In genomic region chr16:28924399-28924761, GRCh38 we compare ENCODE assay signal across 8 cellular contexts. TPM values are rescaled to one million over a fixed set of nuclear protein-coding genes. Genes with fewer than 3 reads are reported as not detected.
DNase-seq lines count a peak whose midpoint lies in the region; TF ChIP-seq lines count a peak whose summit lies in the region.

No MANE protein-coding gene starts in this region.

- peaks cover 5% of the 10 kb centered on the region for H3K36me3 Mint-ChIP-seq in activated naive CD4-positive, alpha-beta T cell treated with anti-CD3 and anti-CD28 coated beads for 36 hours (ENCODE audit: low read depth)
- peaks cover 17% of the 10 kb centered on the region for H3K36me3 Mint-ChIP-seq in activated T-helper 2 cell treated with anti-CD3 and anti-CD28 coated beads, Interferon-gamma antibody, Interleukin-2, Interleukin-4, amounts not matched to agents 10 μg/mL and 5 μg/mL and 100 μg/mL, durations not matched to agents 14 hours and 24 hours and 36 hours (ENCODE audit: low read depth)

- H3K27ac ChIP-seq in tibial nerve: peak overlapping the region; percentile 86 to 97 (median 94)

- peak overlapping the region; percentile 91 for H3K4me3 ChIP-seq in kidney epithelial cell (ENCODE audit: low read depth, low read length)
- H3K4me3 ChIP-seq in tibial nerve: peak overlapping the region; percentile 69 to 85 (median 82)

- H3K4me1 Mint-ChIP-seq in activated naive CD4-positive, alpha-beta T cell treated with anti-CD3 and anti-CD28 coated beads for 36 hours (ENCODE audit: low read depth): peaks cover 18% of the 10 kb centered on the region
- peaks cover 11% of the 10 kb centered on the region for H3K4me1 Mint-ChIP-seq in activated T-helper 2 cell treated with anti-CD3 and anti-CD28 coated beads, Interferon-gamma antibody, Interleukin-2, Interleukin-4, amounts not matched to agents 10 μg/mL and 5 μg/mL and 100 μg/mL, durations not matched to agents 14 hours and 24 hours and 36 hours (ENCODE audit: low read depth)

- TF ChIP-seq CTCF in kidney epithelial cell (IDR thresholded peaks at IDR 0.05; ENCODE audit: insufficient read depth, low read length, poor library complexity, severe bottlenecking): no peak
- no peak for TF ChIP-seq CTCF in tibial nerve (IDR thresholded peaks at IDR 0.05)

- no peaks in the 10 kb centered on the region for H3K27me3 Mint-ChIP-seq in activated naive CD4-positive, alpha-beta T cell treated with anti-CD3 and anti-CD28 coated beads for 36 hours (ENCODE audit: low read depth)
- H3K27me3 Mint-ChIP-seq in activated T-helper 2 cell treated with anti-CD3 and anti-CD28 coated beads, Interferon-gamma antibody, Interleukin-2, Interleukin-4, amounts not matched to agents 10 μg/mL and 5 μg/mL and 100 μg/mL, durations not matched to agents 14 hours and 24 hours and 36 hours (ENCODE audit: low read depth): no peaks in the 10 kb centered on the region

- TF ChIP-seq EP300 in tibial nerve (IDR thresholded peaks at IDR 0.05): no peak

- H3K9me3 Mint-ChIP-seq in activated naive CD4-positive, alpha-beta T cell treated with anti-CD3 and anti-CD28 coated beads for 36 hours: no peaks in the 10 kb centered on the region
- H3K9me3 Mint-ChIP-seq in activated T-helper 2 cell treated with anti-CD3 and anti-CD28 coated beads, Interferon-gamma antibody, Interleukin-2, Interleukin-4, amounts not matched to agents 10 μg/mL and 5 μg/mL and 100 μg/mL, durations not matched to agents 14 hours and 24 hours and 36 hours: no peaks in the 10 kb centered on the region

- peak overlapping the region; percentile 97 for H3K4me3 Mint-ChIP-seq in activated naive CD4-positive, alpha-beta T cell treated with anti-CD3 and anti-CD28 coated beads for 36 hours
- H3K4me3 Mint-ChIP-seq in activated T-helper 2 cell treated with anti-CD3 and anti-CD28 coated beads, Interferon-gamma antibody, Interleukin-2, Interleukin-4, amounts not matched to agents 10 μg/mL and 5 μg/mL and 100 μg/mL, durations not matched to agents 14 hours and 24 hours and 36 hours (ENCODE audit: low read depth): peak overlapping the region; percentile 95

- H3K36me3 ChIP-seq in kidney epithelial cell (ENCODE audit: control insufficient read depth, insufficient read depth, low read length) (no peaks in the 10 kb centered on the region), tibial nerve (peaks cover 0 to 11% (median 0%) of the 10 kb centered on the region in 3 donors)

- peaks cover 0 to 13% (median 3%) of the 10 kb centered on the region in 4 donors for H3K4me1 ChIP-seq in tibial nerve

- intact Hi-C loops in activated naive CD4-positive, alpha-beta T cell treated with anti-CD3 and anti-CD28 coated beads for 36 hours (cut with micrococcal nuclease): loop anchor here (1.0 to 2.0 kb wide), 2 partner anchors 44 to 61 kb away; partner anchors contain the start of gene SH2B1
- intact Hi-C loops in activated T-helper 2 cell treated with anti-CD3 and anti-CD28 coated beads, Interferon-gamma antibody, Interleukin-2, Interleukin-4, amounts not matched to agents 10 μg/mL and 5 μg/mL and 100 μg/mL, durations not matched to agents 14 hours and 24 hours and 36 hours (cut with micrococcal nuclease): loop anchor here (2.0 kb wide), 1 partner anchor 26 kb away; the partner anchor contains the start of gene NFATC2IP

- no peak for DNase-seq in activated naive CD4-positive, alpha-beta T cell treated with anti-CD3 and anti-CD28 coated beads for 36 hours
- DNase-seq in activated naive CD4-positive, alpha-beta T cell treated with anti-CD3 and anti-CD28 coated beads, Interleukin-2, amount 50 U/mL, for 16 hours: no peak
- no peak for DNase-seq in activated T-helper 2 cell treated with anti-CD3 and anti-CD28 coated beads, Interferon-gamma antibody, Interleukin-2, Interleukin-4, amounts not matched to agents 10 μg/mL and 5 μg/mL and 100 μg/mL, durations not matched to agents 14 hours and 24 hours and 36 hours (ENCODE audit: low spot score)
- DNase-seq in kidney epithelial cell (ENCODE audit: low read depth) (no peak), tibial nerve (ENCODE audit: low spot score in 2 of 2) (no peak), A172 (ENCODE audit: low spot score) (no peak), HUDEP-2 (lab: John Stamatoyannopoulos, UW; ENCODE audit: unreplicated experiment in 76 of 76) (no peak)
- DNase-seq in NK-92 treated with Interleukin-12 subunit alpha and Interleukin-12 subunit beta, amount 100 ng/mL, for 24 hours (lab: John Stamatoyannopoulos, UW): no peak

- WGBS in tibial nerve, 2 donors: 30 to 33% methylated on average over 14 to 15 of the region's 15 CpGs

- CTCF ChIA-PET in activated naive CD4-positive, alpha-beta T cell treated with anti-CD3 and anti-CD28 coated beads for 36 hours (lab: Charles Lee): interaction anchor here (2.2 kb wide), 1 partner anchor 21 kb away, joined by 10 read pairs; no protein-coding TSS in a partner anchor

- no peak for TF ChIP-seq POLR2A in tibial nerve (IDR thresholded peaks at IDR 0.05)

- H3K27ac Mint-ChIP-seq in activated naive CD4-positive, alpha-beta T cell treated with anti-CD3 and anti-CD28 coated beads for 36 hours: peak overlapping the region; percentile 99
- H3K27ac Mint-ChIP-seq in activated T-helper 2 cell treated with anti-CD3 and anti-CD28 coated beads, Interferon-gamma antibody, Interleukin-2, Interleukin-4, amounts not matched to agents 10 μg/mL and 5 μg/mL and 100 μg/mL, durations not matched to agents 14 hours and 24 hours and 36 hours: peak overlapping the region; percentile 99

- H3K27me3 ChIP-seq in kidney epithelial cell (ENCODE audit: control insufficient read depth, insufficient read depth, low read length): no peaks in the 10 kb centered on the region
- H3K27me3 ChIP-seq in tibial nerve: no peaks in the 10 kb centered on the region

- H3K9me3 ChIP-seq in tibial nerve: no peaks in the 10 kb centered on the region

RNA-seq across cellular contexts. Expression of gene RABEP2, which starts 0.7 kb away (rescaled TPM):
- 10 to 100 TPM; 11.6 to 14.0 TPM for total RNA-seq in activated naive CD4-positive, alpha-beta T cell treated with anti-CD3 and anti-CD28 coated beads for 36 hours
- 20.6 and 24.2 TPM in 2 replicates for total RNA-seq in activated T-helper 2 cell treated with anti-CD3 and anti-CD28 coated beads, Interferon-gamma antibody, Interleukin-2, Interleukin-4, amounts not matched to agents 10 μg/mL and 5 μg/mL and 100 μg/mL, durations not matched to agents 14 hours and 24 hours and 36 hours
- total RNA-seq in kidney epithelial cell (38.3 and 44.6 TPM in 2 replicates), tibial nerve (10 to 100 TPM; 30.3 to 57.0 (median 32.4) TPM)
- total RNA-seq in A172 (2014; rRNA removed; shearing (Covaris generic)): 46.0 and 64.3 TPM in 2 replicates

RNA-seq across cellular contexts. Expression of gene CD19, which starts 7.4 kb away (rescaled TPM):
- total RNA-seq in activated naive CD4-positive, alpha-beta T cell treated with anti-CD3 and anti-CD28 coated beads for 36 hours: under 1 TPM; 0.19 to 0.22 TPM
- total RNA-seq in activated T-helper 2 cell treated with anti-CD3 and anti-CD28 coated beads, Interferon-gamma antibody, Interleukin-2, Interleukin-4, amounts not matched to agents 10 μg/mL and 5 μg/mL and 100 μg/mL, durations not matched to agents 14 hours and 24 hours and 36 hours: 0.18 and 0.23 TPM in 2 replicates
- 0.14 TPM in 1 of 2 replicates, not detected in the other for total RNA-seq in kidney epithelial cell
- total RNA-seq in tibial nerve: 1 to 10 TPM in 1 of 4 donors, under 1 TPM in 1, not detected in 2; 0.59 to 1.3 TPM
- total RNA-seq in A172 (2014; rRNA removed; shearing (Covaris generic)): not detected in 2 replicates

RNA-seq across cellular contexts. Expression of gene NFATC2IP, which starts 26.4 kb away (rescaled TPM):
- total RNA-seq in activated naive CD4-positive, alpha-beta T cell treated with anti-CD3 and anti-CD28 coated beads for 36 hours: 10 to 100 TPM; 55.5 to 58.9 TPM
- 98.3 and 106 TPM in 2 replicates for total RNA-seq in activated T-helper 2 cell treated with anti-CD3 and anti-CD28 coated beads, Interferon-gamma antibody, Interleukin-2, Interleukin-4, amounts not matched to agents 10 μg/mL and 5 μg/mL and 100 μg/mL, durations not matched to agents 14 hours and 24 hours and 36 hours
- total RNA-seq in kidney epithelial cell: 18.4 and 20.8 TPM in 2 replicates
- total RNA-seq in tibial nerve: 10 to 100 TPM; 32.1 to 34.5 (median 34.0) TPM
- total RNA-seq in A172 (2014; rRNA removed; shearing (Covaris generic)): 27.2 and 28.1 TPM in 2 replicates

RNA-seq across cellular contexts. Expression of gene ATP2A1, which starts 46.1 kb away (rescaled TPM):
- 1 to 10 TPM; 4.2 to 5.3 TPM for total RNA-seq in activated naive CD4-positive, alpha-beta T cell treated with anti-CD3 and anti-CD28 coated beads for 36 hours
- 1.8 and 3.1 TPM in 2 replicates for total RNA-seq in activated T-helper 2 cell treated with anti-CD3 and anti-CD28 coated beads, Interferon-gamma antibody, Interleukin-2, Interleukin-4, amounts not matched to agents 10 μg/mL and 5 μg/mL and 100 μg/mL, durations not matched to agents 14 hours and 24 hours and 36 hours
- total RNA-seq in kidney epithelial cell: 0.17 and 0.48 TPM in 2 replicates
- total RNA-seq in tibial nerve: under 1 TPM; 0.20 to 0.90 (median 0.21) TPM
- 0.14 and 1.1 TPM in 2 replicates for total RNA-seq in A172 (2014; rRNA removed; shearing (Covaris generic))

RNA-seq across cellular contexts. Expression of gene SPNS1, which starts 50.2 kb away (rescaled TPM):
- 10 to 100 TPM; 10.3 to 10.5 TPM for total RNA-seq in activated naive CD4-positive, alpha-beta T cell treated with anti-CD3 and anti-CD28 coated beads for 36 hours
- total RNA-seq in activated T-helper 2 cell treated with anti-CD3 and anti-CD28 coated beads, Interferon-gamma antibody, Interleukin-2, Interleukin-4, amounts not matched to agents 10 μg/mL and 5 μg/mL and 100 μg/mL, durations not matched to agents 14 hours and 24 hours and 36 hours: 22.0 and 25.8 TPM in 2 replicates
- 77.2 and 115 TPM in 2 replicates for total RNA-seq in kidney epithelial cell
- total RNA-seq in tibial nerve: 10 to 100 TPM in 3 of 4 donors, 1 to 10 TPM in 1; 9.8 to 38.4 (median 25.6) TPM
- 44.7 and 49.9 TPM in 2 replicates for total RNA-seq in A172 (2014; rRNA removed; shearing (Covaris generic))
